In the genomic region with DNA sequence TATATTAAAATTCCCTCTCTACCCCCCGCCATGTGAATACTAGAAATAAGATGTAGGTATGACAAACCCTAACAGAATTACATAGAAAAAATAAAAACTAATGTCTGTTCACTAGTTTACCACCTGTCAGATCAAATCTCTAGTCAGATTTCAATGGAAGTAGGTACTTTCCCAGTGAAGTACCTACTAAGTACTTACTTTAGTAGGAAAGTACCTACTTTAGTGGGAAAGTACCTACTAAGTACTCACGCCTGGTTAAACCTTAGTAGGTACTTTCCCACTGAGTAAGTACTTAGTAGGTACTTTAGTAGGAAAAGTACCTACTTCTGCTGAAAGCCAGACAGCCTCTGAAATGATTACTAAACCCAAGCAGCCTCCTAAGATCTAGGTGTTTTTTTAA, we compare ENCODE assay signal across 8 cellular contexts. TPM values are rescaled to one million over a fixed set of nuclear protein-coding genes. Genes with fewer than 3 reads are reported as not detected.
DNase-seq lines count a peak whose midpoint lies in the region; ATAC-seq lines count a peak whose summit lies in the region.
"Not testable (repeated sequence)": the region's sequence is repeated elsewhere in the genome, so short reads cannot be mapped to it uniquely, and the experiment has no call there.

No MANE protein-coding gene starts in this region.

- peak overlapping the region; percentile 4 for H3K4me3 Mint-ChIP-seq in activated T-cell treated with anti-CD3 and anti-CD28 coated beads, Interleukin-2, amount 50 U/mL, for 24 hours
- H3K4me3 Mint-ChIP-seq in activated T-helper 17 cell treated with anti-CD3 and anti-CD28 coated beads, Interleukin-2, amount 50 U/mL, for 72 hours: peak overlapping the region; percentile 85
- not testable (repeated sequence) for H3K4me3 Mint-ChIP-seq in activated naive CD8-positive, alpha-beta T cell treated with anti-CD3 and anti-CD28 coated beads, Interleukin-2, amount 50 U/mL, for 24 hours; memory B cell; stimulated activated effector memory CD8-positive, alpha-beta T cell treated with anti-CD3 and anti-CD28 coated beads, Interleukin-12 subunit alpha, Interleukin-12 subunit beta, amount 100 ng/mL, for 72 hours; stimulated activated naive CD8-positive, alpha-beta T cell treated with anti-CD3 and anti-CD28 coated beads, Interleukin-15, Interleukin-2, amounts not matched to agents 100 ng/mL and 50 ng/mL, for 24 hours

- H3K9me3 Mint-ChIP-seq in activated T-cell treated with anti-CD3 and anti-CD28 coated beads, Interleukin-2, amount 50 U/mL, for 24 hours; activated T-helper 17 cell treated with anti-CD3 and anti-CD28 coated beads, Interleukin-2, amount 50 U/mL, for 72 hours; activated naive CD8-positive, alpha-beta T cell treated with anti-CD3 and anti-CD28 coated beads, Interleukin-2, amount 50 U/mL, for 24 hours; memory B cell; stimulated activated effector memory CD8-positive, alpha-beta T cell treated with anti-CD3 and anti-CD28 coated beads, Interleukin-12 subunit alpha, Interleukin-12 subunit beta, amount 100 ng/mL, for 72 hours; stimulated activated naive CD8-positive, alpha-beta T cell treated with anti-CD3 and anti-CD28 coated beads, Interleukin-15, Interleukin-2, amounts not matched to agents 100 ng/mL and 50 ng/mL, for 24 hours: not testable (repeated sequence)

- H3K27me3 Mint-ChIP-seq in activated T-cell treated with anti-CD3 and anti-CD28 coated beads, Interleukin-2, amount 50 U/mL, for 24 hours; activated T-helper 17 cell treated with anti-CD3 and anti-CD28 coated beads, Interleukin-2, amount 50 U/mL, for 72 hours; activated naive CD8-positive, alpha-beta T cell treated with anti-CD3 and anti-CD28 coated beads, Interleukin-2, amount 50 U/mL, for 24 hours; memory B cell; stimulated activated naive CD8-positive, alpha-beta T cell treated with anti-CD3 and anti-CD28 coated beads, Interleukin-15, Interleukin-2, amounts not matched to agents 100 ng/mL and 50 ng/mL, for 24 hours: not testable (repeated sequence)

- H3K4me1 Mint-ChIP-seq in activated T-cell treated with anti-CD3 and anti-CD28 coated beads, Interleukin-2, amount 50 U/mL, for 24 hours (ENCODE audit: low read depth): peaks cover 44% of the 10 kb centered on the region
- peaks cover 40% of the 10 kb centered on the region for H3K4me1 Mint-ChIP-seq in activated T-helper 17 cell treated with anti-CD3 and anti-CD28 coated beads, Interleukin-2, amount 50 U/mL, for 72 hours
- peaks cover 52% of the 10 kb centered on the region for H3K4me1 Mint-ChIP-seq in activated naive CD8-positive, alpha-beta T cell treated with anti-CD3 and anti-CD28 coated beads, Interleukin-2, amount 50 U/mL, for 24 hours
- H3K4me1 Mint-ChIP-seq in memory B cell: not testable (repeated sequence)
- peaks cover 24% of the 10 kb centered on the region for H3K4me1 Mint-ChIP-seq in stimulated activated effector memory CD8-positive, alpha-beta T cell treated with anti-CD3 and anti-CD28 coated beads, Interleukin-12 subunit alpha, Interleukin-12 subunit beta, amount 100 ng/mL, for 72 hours
- peaks cover 50% of the 10 kb centered on the region for H3K4me1 Mint-ChIP-seq in stimulated activated naive CD8-positive, alpha-beta T cell treated with anti-CD3 and anti-CD28 coated beads, Interleukin-15, Interleukin-2, amounts not matched to agents 100 ng/mL and 50 ng/mL, for 24 hours (ENCODE audit: low read depth)

- peak overlapping the region; percentile 85 for H3K27ac Mint-ChIP-seq in activated T-cell treated with anti-CD3 and anti-CD28 coated beads, Interleukin-2, amount 50 U/mL, for 24 hours
- H3K27ac Mint-ChIP-seq in activated T-helper 17 cell treated with anti-CD3 and anti-CD28 coated beads, Interleukin-2, amount 50 U/mL, for 72 hours: peak overlapping the region; percentile 97
- peak overlapping the region; percentile 60 for H3K27ac Mint-ChIP-seq in activated naive CD8-positive, alpha-beta T cell treated with anti-CD3 and anti-CD28 coated beads, Interleukin-2, amount 50 U/mL, for 24 hours
- not testable (repeated sequence) for H3K27ac Mint-ChIP-seq in memory B cell
- H3K27ac Mint-ChIP-seq in stimulated activated effector memory CD8-positive, alpha-beta T cell treated with anti-CD3 and anti-CD28 coated beads, Interleukin-12 subunit alpha, Interleukin-12 subunit beta, amount 100 ng/mL, for 72 hours: peak overlapping the region; percentile 23
- peak overlapping the region; percentile 86 for H3K27ac Mint-ChIP-seq in stimulated activated naive CD8-positive, alpha-beta T cell treated with anti-CD3 and anti-CD28 coated beads, Interleukin-15, Interleukin-2, amounts not matched to agents 100 ng/mL and 50 ng/mL, for 24 hours

- ATAC-seq in GM18868 (IDR thresholded peaks at IDR 0.05; ENCODE audit: unreplicated experiment) (peak; percentile 47), memory B cell (ENCODE audit: low read depth) (peak; percentile 64)
- peak; percentile 78 to 79 for ATAC-seq in activated CD4-positive, CD25-positive, alpha-beta regulatory T cell treated with anti-CD3 and anti-CD28 coated beads, Interleukin-2, amount 50 U/mL, for 24 hours
- peak; percentile 81 for ATAC-seq in activated T-helper 17 cell treated with anti-CD3 and anti-CD28 coated beads, Interleukin-2, amount 50 U/mL, for 72 hours (replicated peaks)
- peak; percentile 35 for ATAC-seq in activated naive CD8-positive, alpha-beta T cell treated with anti-CD3 and anti-CD28 coated beads, Interleukin-2, amount 50 U/mL, for 24 hours
- peak; percentile 59 for ATAC-seq in stimulated activated effector memory CD8-positive, alpha-beta T cell treated with anti-CD3 and anti-CD28 coated beads, Interleukin-12 subunit alpha, Interleukin-12 subunit beta, amount 100 ng/mL, for 72 hours

- not testable (repeated sequence) for H3K36me3 Mint-ChIP-seq in activated T-cell treated with anti-CD3 and anti-CD28 coated beads, Interleukin-2, amount 50 U/mL, for 24 hours (ENCODE audit: low read depth); activated naive CD8-positive, alpha-beta T cell treated with anti-CD3 and anti-CD28 coated beads, Interleukin-2, amount 50 U/mL, for 24 hours (ENCODE audit: low read depth); memory B cell; stimulated activated effector memory CD8-positive, alpha-beta T cell treated with anti-CD3 and anti-CD28 coated beads, Interleukin-12 subunit alpha, Interleukin-12 subunit beta, amount 100 ng/mL, for 72 hours; stimulated activated naive CD8-positive, alpha-beta T cell treated with anti-CD3 and anti-CD28 coated beads, Interleukin-15, Interleukin-2, amounts not matched to agents 100 ng/mL and 50 ng/mL, for 24 hours (ENCODE audit: low read depth)
- peaks cover 30% of the 10 kb centered on the region for H3K36me3 Mint-ChIP-seq in activated T-helper 17 cell treated with anti-CD3 and anti-CD28 coated beads, Interleukin-2, amount 50 U/mL, for 72 hours (ENCODE audit: low read depth)

- DNase-seq in activated T-cell treated with anti-CD3 and anti-CD28 coated beads, Interleukin-2, amount 50 U/mL, for 24 hours; activated naive CD8-positive, alpha-beta T cell treated with anti-CD3 and anti-CD28 coated beads, Interleukin-2, amount 50 U/mL, for 24 hours; memory B cell (ENCODE audit: low spot score in 2 of 2); stimulated activated effector memory CD8-positive, alpha-beta T cell treated with anti-CD3 and anti-CD28 coated beads, Interleukin-12 subunit alpha, Interleukin-12 subunit beta, amount 100 ng/mL, for 72 hours (ENCODE audit: low spot score in 2 of 2): not testable (repeated sequence)

RNA-seq across cellular contexts. Expression of a gene that starts 38.0 kb away (rescaled TPM):
- total RNA-seq in activated T-helper 17 cell treated with anti-CD3 and anti-CD28 coated beads, Interleukin-2, amount 50 U/mL, for 72 hours: 10 to 100 TPM; 36.8 to 40.5 TPM

RNA-seq across cellular contexts. Expression of a gene that starts 58.7 kb away (rescaled TPM):
- total RNA-seq in activated T-helper 17 cell treated with anti-CD3 and anti-CD28 coated beads, Interleukin-2, amount 50 U/mL, for 72 hours: 1 to 10 TPM; 2.1 to 10.0 TPM
